8 cellular contexts compared by ENCODE assay signal in the genomic region with DNA sequence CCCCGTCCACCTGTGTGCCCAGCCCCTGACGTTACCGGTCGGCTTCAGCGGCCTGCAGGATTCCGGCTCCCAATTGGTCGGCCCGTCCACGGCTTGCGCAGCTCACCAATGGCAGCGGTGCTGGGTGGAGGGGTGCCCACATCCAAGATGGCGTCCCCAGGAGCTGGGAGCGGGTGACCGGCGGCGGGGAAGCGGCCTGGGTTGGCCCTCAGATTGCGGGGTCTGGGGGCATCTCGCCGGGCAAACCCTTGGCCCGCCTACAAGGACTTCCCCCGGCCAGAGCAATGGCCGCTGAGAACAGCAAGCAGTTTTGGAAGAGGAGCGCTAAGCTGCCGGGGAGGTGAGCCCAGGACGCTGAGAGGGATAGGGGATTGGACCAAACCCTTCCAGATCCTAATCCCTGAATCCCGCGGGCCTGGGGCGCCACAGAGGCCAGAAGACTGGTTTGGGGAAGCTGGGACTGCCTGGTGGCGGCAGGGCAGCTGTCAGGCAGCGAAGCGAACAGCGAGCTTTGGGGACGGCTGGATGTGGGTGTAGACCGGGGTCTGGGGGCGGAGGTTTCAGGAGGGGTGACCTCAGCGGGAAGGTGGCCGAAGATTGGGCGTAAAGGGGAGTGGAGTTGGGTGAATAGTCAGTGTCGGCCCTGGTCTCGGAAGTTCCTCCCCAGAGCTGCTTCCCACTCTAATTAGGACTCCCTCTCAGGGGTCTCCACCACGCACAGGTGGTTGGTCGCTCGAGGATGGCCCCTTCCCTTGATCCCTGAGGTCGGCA. TPM values are rescaled to one million over a fixed set of nuclear protein-coding genes. Genes with fewer than 3 reads are reported as not detected.
DNase-seq lines count a peak whose midpoint lies in the region; ATAC-seq and TF ChIP-seq lines count a peak whose summit lies in the region.

TSS of gene TBC1D22B (plus strand) at position 139 of the 771 bp plus-strand sequence. CDS start at position 285, 146 bp downstream.
TSS of gene TMEM217 (minus strand) at position 511 of the 771 bp plus-strand sequence. CDS start 39,114 bp downstream, outside the sequence.

- DNase-seq in CD1c-positive myeloid dendritic cell (ENCODE audit: extremely low spot score), result peak; percentile 96
- DNase-seq in NCI-H774 (lab: John Stamatoyannopoulos, UW), result peak; percentile 95
- DNase-seq in activated CD4-positive, alpha-beta T cell treated with anti-CD3 and anti-CD28 coated beads, Interleukin-2, amount 50 U/mL, for 48 hours, result peak; percentile 96 to 98
- peak; percentile 89 to 97 for DNase-seq in dermis microvascular lymphatic vessel endothelial cell (ENCODE audit: low read depth in 2 of 2)
- peak; percentile 95 for DNase-seq in stimulated activated CD4-positive, alpha-beta T cell treated with anti-CD3 and anti-CD28 coated beads, Interleukin-4, amount 100 ng/mL, for 1 hour

- peak within 1 kb of the TSS; percentile 76 to 94 (median 93) for H3K4me3 ChIP-seq in liver (ENCODE audit: low read depth in 1 of 3, low read length in 3 of 3)

- H3K27me3 ChIP-seq in liver (ENCODE audit: control insufficient read depth in 4 of 4, insufficient read depth in 4 of 4, low read length in 3 of 4), result no peaks in the 10 kb centered on the region

- ATAC-seq in GM19438 (IDR thresholded peaks at IDR 0.05; ENCODE audit: low read depth, unreplicated experiment) (peak; percentile 99), HG03571 (IDR thresholded peaks at IDR 0.05; ENCODE audit: unreplicated experiment) (peak; percentile 97)

- peak in 1 of 2 donors; percentile 26 for TF ChIP-seq RAD21 in liver (IDR thresholded peaks at IDR 0.05)

- under 1% methylated on average over 45 of the region's 45 CpGs for WGBS in liver

- TF ChIP-seq CTCF in liver (IDR thresholded peaks at IDR 0.05; ENCODE audit: low read depth, low read length, missing input control), result no peak

- H3K9ac ChIP-seq in liver (ENCODE audit: low read depth in 1 of 2, low read length in 2 of 2), result peak within 1 kb of the TSS; percentile 88 to 98

- H3K9me3 ChIP-seq in liver (ENCODE audit: control insufficient read depth in 4 of 4, low read length in 3 of 4), result no peaks in the 10 kb centered on the region

- peak within 1 kb of the TSS; percentile 92 for H3K27ac ChIP-seq in liver (ENCODE audit: low read depth in 1 of 2, low read length in 2 of 2)

- peaks cover 0 to 21% (median 10%) of the 10 kb centered on the region in 4 donors for H3K4me1 ChIP-seq in liver (ENCODE audit: control insufficient read depth in 4 of 4, insufficient read depth in 4 of 4, low read length in 3 of 4)

- H3K36me3 ChIP-seq in liver (ENCODE audit: control insufficient read depth in 4 of 4, insufficient read depth in 3 of 4, low read depth in 1 of 4, low read length in 3 of 4), result no peaks in the 10 kb centered on the region

TF ChIP-seq in liver, 16 proteins besides CTCF, POLR2A, EP300 and RAD21:
- peak in 1 of 2 donors; percentile 3 for TF ChIP-seq HNF4A (conservative IDR thresholded peaks at IDR 0.05)
- TF ChIP-seq, protein P1, sequence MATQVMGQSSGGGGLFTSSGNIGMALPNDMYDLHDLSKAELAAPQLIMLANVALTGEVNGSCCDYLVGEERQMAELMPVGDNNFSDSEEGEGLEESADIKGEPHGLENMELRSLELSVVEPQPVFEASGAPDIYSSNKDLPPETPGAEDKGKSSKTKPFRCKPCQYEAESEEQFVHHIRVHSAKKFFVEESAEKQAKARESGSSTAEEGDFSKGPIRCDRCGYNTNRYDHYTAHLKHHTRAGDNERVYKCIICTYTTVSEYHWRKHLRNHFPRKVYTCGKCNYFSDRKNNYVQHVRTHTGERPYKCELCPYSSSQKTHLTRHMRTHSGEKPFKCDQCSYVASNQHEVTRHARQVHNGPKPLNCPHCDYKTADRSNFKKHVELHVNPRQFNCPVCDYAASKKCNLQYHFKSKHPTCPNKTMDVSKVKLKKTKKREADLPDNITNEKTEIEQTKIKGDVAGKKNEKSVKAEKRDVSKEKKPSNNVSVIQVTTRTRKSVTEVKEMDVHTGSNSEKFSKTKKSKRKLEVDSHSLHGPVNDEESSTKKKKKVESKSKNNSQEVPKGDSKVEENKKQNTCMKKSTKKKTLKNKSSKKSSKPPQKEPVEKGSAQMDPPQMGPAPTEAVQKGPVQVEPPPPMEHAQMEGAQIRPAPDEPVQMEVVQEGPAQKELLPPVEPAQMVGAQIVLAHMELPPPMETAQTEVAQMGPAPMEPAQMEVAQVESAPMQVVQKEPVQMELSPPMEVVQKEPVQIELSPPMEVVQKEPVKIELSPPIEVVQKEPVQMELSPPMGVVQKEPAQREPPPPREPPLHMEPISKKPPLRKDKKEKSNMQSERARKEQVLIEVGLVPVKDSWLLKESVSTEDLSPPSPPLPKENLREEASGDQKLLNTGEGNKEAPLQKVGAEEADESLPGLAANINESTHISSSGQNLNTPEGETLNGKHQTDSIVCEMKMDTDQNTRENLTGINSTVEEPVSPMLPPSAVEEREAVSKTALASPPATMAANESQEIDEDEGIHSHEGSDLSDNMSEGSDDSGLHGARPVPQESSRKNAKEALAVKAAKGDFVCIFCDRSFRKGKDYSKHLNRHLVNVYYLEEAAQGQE (IDR thresholded peaks at IDR 0.05), result peak; percentile 83
- peak; percentile 100 for TF ChIP-seq YY1 (IDR thresholded peaks at IDR 0.05)
- TF ChIP-seq GABPA (IDR thresholded peaks at IDR 0.05 in 1 of 2, conservative IDR thresholded peaks at IDR 0.05 in 1 of 2), result no peak
- TF ChIP-seq TAF1 (conservative IDR thresholded peaks at IDR 0.05), result peak; percentile 67
- peak; percentile 91 for TF ChIP-seq SP1 (IDR thresholded peaks at IDR 0.05)

RNA-seq across cellular contexts. Expression of gene TBC1D22B, which starts in this region (rescaled TPM):
- 7.6 and 10.5 TPM in 2 replicates for total RNA-seq in dermis microvascular lymphatic vessel endothelial cell
- total RNA-seq in liver, result 10 to 100 TPM in 1 of 2 donors, 1 to 10 TPM in 1; 2.4 to 10.7 TPM
- 1 to 10 TPM; 1.4 TPM for polyA plus RNA-seq in liver

RNA-seq across cellular contexts. Expression of gene TMEM217, which starts in this region (rescaled TPM):
- total RNA-seq in dermis microvascular lymphatic vessel endothelial cell, result 8.6 and 11.3 TPM in 2 replicates
- 1 to 10 TPM in 1 of 2 donors, under 1 TPM in 1; 0.67 to 3.2 TPM for total RNA-seq in liver
- polyA plus RNA-seq in liver, result under 1 TPM; 0.39 to 0.57 TPM

Comparison
In these comparisons a context has a peak if more than half of its experiments do, and no peak if none do; other contexts are left out.
1. Peak in every context shown above with its lines: DNase-seq, ATAC-seq, H3K4me3 ChIP-seq and H3K27ac ChIP-seq.